Comparison of ENCODE assay signal across 1 cellular context in genomic region chr9:17134843-17135577, GRCh38.
TF ChIP-seq lines count a peak whose summit lies in the region.

TSS of gene CNTLN (plus strand) at chr9:17135040. CDS start at chr9:17135066, 26 bp downstream.

TF ChIP-seq in HepG2, 621 proteins besides CTCF, POLR2A, EP300 and RAD21 (continued from another document and continues in another):
- peak; percentile 58 for TF ChIP-seq ZBTB7A (CRISPR knock-in tag; IDR thresholded peaks at IDR 0.05)
- no peak for TF ChIP-seq ZBTB33 (CRISPR knock-in tag; IDR thresholded peaks at IDR 0.05)
- no peak for TF ChIP-seq PAF1 (CRISPR knock-in tag; IDR thresholded peaks at IDR 0.05)
- TF ChIP-seq NCOA2 (CRISPR knock-in tag; IDR thresholded peaks at IDR 0.05) = no peak
- 0 out of 2 replicates have a peak, but pooled peaks have one; percentile 86 for TF ChIP-seq ARID2 (CRISPR knock-in tag; IDR thresholded peaks at IDR 0.05; ENCODE audit: borderline replicate concordance)
- no peak for TF ChIP-seq TSC22D2 (CRISPR knock-in tag; IDR thresholded peaks at IDR 0.05; ENCODE audit: borderline replicate concordance)
- TF ChIP-seq ZNF329 (CRISPR knock-in tag; IDR thresholded peaks at IDR 0.05; ENCODE audit: low read depth) = 0 out of 2 replicates have a peak, but pooled peaks have one; percentile 73
- TF ChIP-seq NFYC (CRISPR knock-in tag; IDR thresholded peaks at IDR 0.05) = no peak
- TF ChIP-seq ZNF350 (CRISPR knock-in tag; IDR thresholded peaks at IDR 0.05; ENCODE audit: borderline replicate concordance, low read depth) = 0 out of 2 replicates have a peak, but pooled peaks have one; percentile 44
- TF ChIP-seq ZNF512 (CRISPR knock-in tag; IDR thresholded peaks at IDR 0.05) = no peak
- TF ChIP-seq ZNF674 (CRISPR knock-in tag; IDR thresholded peaks at IDR 0.05; ENCODE audit: low read depth) = no peak
- TF ChIP-seq SNAPC4 (CRISPR knock-in tag; IDR thresholded peaks at IDR 0.05) = no peak
- no peak for TF ChIP-seq ZNF275 (CRISPR knock-in tag; IDR thresholded peaks at IDR 0.05; ENCODE audit: borderline replicate concordance)
- TF ChIP-seq NR2F2 (IDR thresholded peaks at IDR 0.05; ENCODE audit: borderline replicate concordance, low read depth) = no peak
- peak; percentile 36; the same call in 1 of the 2 replicates for TF ChIP-seq ZBTB38 (CRISPR knock-in tag; IDR thresholded peaks at IDR 0.05)
- TF ChIP-seq HDAC6 (IDR thresholded peaks at IDR 0.05; ENCODE audit: low read depth, low read length) = no peak
- no peak for TF ChIP-seq JARID2 (CRISPR knock-in tag; IDR thresholded peaks at IDR 0.05; ENCODE audit: insufficient replicate concordance)
- peak; percentile 83; the same call in 1 of the 2 replicates for TF ChIP-seq ZNF605 (CRISPR knock-in tag; IDR thresholded peaks at IDR 0.05)
- TF ChIP-seq ZBTB25 (CRISPR knock-in tag; IDR thresholded peaks at IDR 0.05) = no peak
- TF ChIP-seq NCOA5 (CRISPR knock-in tag; IDR thresholded peaks at IDR 0.05) = no peak
- no peak for TF ChIP-seq RBM22 (optimal IDR thresholded peaks at IDR 0.05; ENCODE audit: low read length)
- no peak for TF ChIP-seq ELK4 (CRISPR knock-in tag; IDR thresholded peaks at IDR 0.05; ENCODE audit: borderline replicate concordance)
- TF ChIP-seq POLR2AphosphoS5 (IDR thresholded peaks at IDR 0.05; ENCODE audit: low read depth, low read length) = peak; percentile 54
- no peak for TF ChIP-seq SIX4 (CRISPR knock-in tag; IDR thresholded peaks at IDR 0.05)
- no peak for TF ChIP-seq ZNF850 (CRISPR knock-in tag; conservative IDR thresholded peaks at IDR 0.05)
- TF ChIP-seq ZBTB34 (CRISPR knock-in tag; IDR thresholded peaks at IDR 0.05) = peak; percentile 83; the same call in 1 of the 2 replicates
- TF ChIP-seq PHF5A (CRISPR knock-in tag; IDR thresholded peaks at IDR 0.05; ENCODE audit: low read depth, unreplicated experiment) = no peak
- TF ChIP-seq ZBTB49 (CRISPR knock-in tag; IDR thresholded peaks at IDR 0.05; ENCODE audit: borderline replicate concordance) = no peak
- no peak for TF ChIP-seq MATR3 (CRISPR knock-in tag; IDR thresholded peaks at IDR 0.05)
- no peak for TF ChIP-seq IKZF1 (IDR thresholded peaks at IDR 0.05)
- TF ChIP-seq ZNF235 (CRISPR knock-in tag; IDR thresholded peaks at IDR 0.05; ENCODE audit: borderline replicate concordance) = no peak; the same call in 1 of the 2 replicates
- TF ChIP-seq ZNF20 (CRISPR knock-in tag; IDR thresholded peaks at IDR 0.05) = no peak
- TF ChIP-seq ZNF547 (CRISPR knock-in tag; IDR thresholded peaks at IDR 0.05) = peak; percentile 77; the same call in 1 of the 2 replicates
- no peak for TF ChIP-seq GTF2F1 (IDR thresholded peaks at IDR 0.05; ENCODE audit: low read length)
- no peak for TF ChIP-seq FOXK2 (IDR thresholded peaks at IDR 0.05)
- no peak for TF ChIP-seq DMTF1 (CRISPR knock-in tag; IDR thresholded peaks at IDR 0.05)
- TF ChIP-seq ZNF691 (CRISPR knock-in tag; IDR thresholded peaks at IDR 0.05; ENCODE audit: borderline replicate concordance, low read depth) = no peak
- TF ChIP-seq ZBTB39 (CRISPR knock-in tag; IDR thresholded peaks at IDR 0.05) = no peak
